19 cellular contexts compared by ENCODE assay signal in genomic region chr10:126895214-126895781, GRCh38. TPM values are rescaled to one million over a fixed set of nuclear protein-coding genes. Genes with fewer than 3 reads are reported as not detected.
DNase-seq lines count a peak whose midpoint lies in the region; ATAC-seq and TF ChIP-seq lines count a peak whose summit lies in the region.
"Had no signal": no experiment of that assay in that cellular context is flagged by ENCODE, and none has a peak within 500 bp of the region (broad histone marks: within the 10 kb centered on the region; RNA-seq: fewer than 3 reads in every experiment).

No MANE protein-coding gene starts in this region.

- no peak overlapping the region for H3K4me3 Mint-ChIP-seq in natural killer cell treated with Interleukin-12 subunit alpha and Interleukin-12 subunit beta and Interleukin-15 and Interleukin-18, amount 100 ng/mL, for 72 hours
- H3K4me3 Mint-ChIP-seq in natural killer cell = no peak overlapping the region
- no peak overlapping the region for H3K4me3 Mint-ChIP-seq in stimulated activated naive CD8-positive, alpha-beta T cell treated with anti-CD3 and anti-CD28 coated beads, Interleukin-15, amount 100 ng/mL, for 72 hours
- H3K4me3 Mint-ChIP-seq: CD8-positive, alpha-beta T cell had no signal

- H3K36me3 ChIP-seq in neuronal stem cell (replicated peaks in 1 of 2; ENCODE audit: control insufficient read depth in 2 of 2, insufficient read depth in 2 of 2, low read length in 2 of 2) = peaks cover under 1 to 3% of the 10 kb centered on the region in 2 donors
- H3K36me3 ChIP-seq: BLaER1, SJCRH30 had no signal

- intact Hi-C loops in natural killer cell (cut with micrococcal nuclease) = no loop called here

- peak; percentile 28 for DNase-seq in natural killer cell treated with Interleukin-12 subunit alpha and Interleukin-12 subunit beta and Interleukin-15 and Interleukin-18, amount 100 ng/mL, for 72 hours (ENCODE audit: low spot score)
- no peak for DNase-seq in natural killer cell
- DNase-seq in RPMI8226 = peak; percentile 86
- peak; percentile 60 for DNase-seq in mesenteric fat pad (ENCODE audit: low spot score)
- no peak for DNase-seq in stimulated activated naive CD8-positive, alpha-beta T cell treated with anti-CD3 and anti-CD28 coated beads, Interleukin-15, amount 100 ng/mL, for 72 hours
- DNase-seq in hippocampal formation (lab: John Stamatoyannopoulos, UW) = no peak
- DNase-seq in SKM-1 (lab: John Stamatoyannopoulos, UW; ENCODE audit: unreplicated experiment) = no peak
- DNase-seq in neuronal stem cell (ENCODE audit: low spot score) = no peak
- DNase-seq: CD8-positive, alpha-beta T cell; EL; H7; MV-4-11; NCI-H1417 treated with DMSO at 0.1 percent for 48 hours; NCI-H2081 treated with DMSO at 0.1 percent for 48 hours; NCI-H524; OCI-M1; SJCRH30 had no signal

- peaks cover 6% of the 10 kb centered on the region for H3K36me3 Mint-ChIP-seq in natural killer cell treated with Interleukin-12 subunit alpha and Interleukin-12 subunit beta and Interleukin-15 and Interleukin-18, amount 100 ng/mL, for 72 hours
- H3K36me3 Mint-ChIP-seq in natural killer cell = no peaks in the 10 kb centered on the region
- H3K36me3 Mint-ChIP-seq: CD8-positive, alpha-beta T cell had no signal

- H3K4me1 Mint-ChIP-seq in natural killer cell treated with Interleukin-12 subunit alpha and Interleukin-12 subunit beta and Interleukin-15 and Interleukin-18, amount 100 ng/mL, for 72 hours (ENCODE audit: low read depth in 2 of 2) = no peaks in the 10 kb centered on the region
- no peaks in the 10 kb centered on the region for H3K4me1 Mint-ChIP-seq in natural killer cell
- H3K4me1 Mint-ChIP-seq in stimulated activated naive CD8-positive, alpha-beta T cell treated with anti-CD3 and anti-CD28 coated beads, Interleukin-15, amount 100 ng/mL, for 72 hours = no peaks in the 10 kb centered on the region

- no peak overlapping the region for H2AFZ ChIP-seq in neuronal stem cell (ENCODE audit: low read length)

- H3K9me3 Mint-ChIP-seq in natural killer cell treated with Interleukin-12 subunit alpha and Interleukin-12 subunit beta and Interleukin-15 and Interleukin-18, amount 100 ng/mL, for 72 hours = peaks cover 3% of the 10 kb centered on the region
- H3K9me3 Mint-ChIP-seq in natural killer cell = peaks cover 0 to 7% of the 10 kb centered on the region in 2 donors
- H3K9me3 Mint-ChIP-seq in stimulated activated naive CD8-positive, alpha-beta T cell treated with anti-CD3 and anti-CD28 coated beads, Interleukin-15, amount 100 ng/mL, for 72 hours = peaks cover 13 to 41% of the 10 kb centered on the region in 2 donors

- H3K27me3 ChIP-seq in neuronal stem cell (ENCODE audit: control insufficient read depth in 3 of 3, insufficient read depth in 3 of 3, low read depth in 1 of 3, low read length in 3 of 3) = no peaks in the 10 kb centered on the region
- H3K27me3 ChIP-seq: BLaER1, SJCRH30 had no signal

- WGBS in neuronal stem cell (ENCODE audit: extremely low coverage in 2 of 2, insufficient read length in 2 of 2, insufficient replicate concordance in 1 of 2), 2 donors = no CpG with 5 or more reads among the region's 9 CpGs

- TF ChIP-seq CTCF in natural killer cell (IDR thresholded peaks at IDR 0.05) = no peak

- no peaks in the 10 kb centered on the region for H3K4me1 ChIP-seq in neuronal stem cell (ENCODE audit: control insufficient read depth in 2 of 2, insufficient read depth in 1 of 2, low read depth in 1 of 2, low read length in 2 of 2)
- H3K4me1 ChIP-seq: BLaER1, SJCRH30 had no signal

- no peak overlapping the region for H2BK12ac ChIP-seq in neuronal stem cell (ENCODE audit: low read length)

- ATAC-seq in natural killer cell treated with Interleukin-12 subunit alpha and Interleukin-12 subunit beta and Interleukin-15 and Interleukin-18, amount 100 ng/mL, for 72 hours = no peak
- no peak for ATAC-seq in natural killer cell
- ATAC-seq in stimulated activated naive CD8-positive, alpha-beta T cell treated with anti-CD3 and anti-CD28 coated beads, Interleukin-15, amount 100 ng/mL, for 72 hours = no peak
- ATAC-seq: CD8-positive, alpha-beta T cell had no signal

- no peak overlapping the region for H3K14ac ChIP-seq in neuronal stem cell (ENCODE audit: low read length)

- no peak overlapping the region for H2BK15ac ChIP-seq in neuronal stem cell (ENCODE audit: low read length)

- no peak overlapping the region for H3K27ac Mint-ChIP-seq in natural killer cell treated with Interleukin-12 subunit alpha and Interleukin-12 subunit beta and Interleukin-15 and Interleukin-18, amount 100 ng/mL, for 72 hours
- H3K27ac Mint-ChIP-seq in natural killer cell = no peak overlapping the region
- no peak overlapping the region for H3K27ac Mint-ChIP-seq in stimulated activated naive CD8-positive, alpha-beta T cell treated with anti-CD3 and anti-CD28 coated beads, Interleukin-15, amount 100 ng/mL, for 72 hours
- H3K27ac Mint-ChIP-seq: CD8-positive, alpha-beta T cell had no signal

- H4K8ac ChIP-seq in neuronal stem cell (ENCODE audit: low read depth, low read length) = no peak overlapping the region

- no peaks in the 10 kb centered on the region for H3K27me3 Mint-ChIP-seq in natural killer cell treated with Interleukin-12 subunit alpha and Interleukin-12 subunit beta and Interleukin-15 and Interleukin-18, amount 100 ng/mL, for 72 hours
- H3K27me3 Mint-ChIP-seq in natural killer cell (ENCODE audit: low read depth in 2 of 2) = peaks cover 0 to 3% of the 10 kb centered on the region in 2 donors
- H3K27me3 Mint-ChIP-seq in stimulated activated naive CD8-positive, alpha-beta T cell treated with anti-CD3 and anti-CD28 coated beads, Interleukin-15, amount 100 ng/mL, for 72 hours = no peaks in the 10 kb centered on the region

- no peak overlapping the region for H3K4ac ChIP-seq in neuronal stem cell (ENCODE audit: low read length)

- no peak overlapping the region for H2AK5ac ChIP-seq in neuronal stem cell (ENCODE audit: low read depth, low read length)

- no peak overlapping the region for H2BK120ac ChIP-seq in neuronal stem cell (ENCODE audit: low read depth, low read length)

- H3K9ac ChIP-seq in neuronal stem cell (ENCODE audit: low read depth, low read length, poor library complexity) = no peak overlapping the region
- H3K9ac ChIP-seq: BLaER1 had no signal

- no peak overlapping the region for H3K27ac ChIP-seq in neuronal stem cell (replicated peaks; ENCODE audit: low read length)
- H3K27ac ChIP-seq: BLaER1, RWPE1, SJCRH30 had no signal

- peaks cover 12 to 14% of the 10 kb centered on the region in 2 donors for H3K9me3 ChIP-seq in neuronal stem cell (replicated peaks in 1 of 2; ENCODE audit: control insufficient read depth in 2 of 2, insufficient read depth in 1 of 2, low read depth in 1 of 2, low read length in 2 of 2)

- no peak overlapping the region for H3K4me2 ChIP-seq in neuronal stem cell (ENCODE audit: insufficient read depth, low read length, poor library complexity, severe bottlenecking)
- H3K4me2 ChIP-seq: BLaER1 had no signal

- H2BK5ac ChIP-seq in neuronal stem cell (ENCODE audit: low read length) = no peak overlapping the region

- H3K79me1 ChIP-seq in neuronal stem cell (ENCODE audit: low read depth, low read length) = no peaks in the 10 kb centered on the region

- H3K18ac ChIP-seq in neuronal stem cell (ENCODE audit: low read length) = no peak overlapping the region

- no peak overlapping the region for H4K91ac ChIP-seq in neuronal stem cell (ENCODE audit: low read depth, low read length, poor library complexity)

- H3K23ac ChIP-seq in neuronal stem cell (ENCODE audit: low read depth, low read length, poor library complexity) = no peak overlapping the region

- no peak overlapping the region for H3K4me3 ChIP-seq in neuronal stem cell (ENCODE audit: low read length in 2 of 2)
- H3K4me3 ChIP-seq: BLaER1, SJCRH30 had no signal

RNA-seq across cellular contexts. Expression of gene DOCK1, which starts 9.9 kb away (rescaled TPM):
- 1 to 10 TPM in 1 of 2 donors, under 1 TPM in 1; 0.28 to 1.3 TPM for total RNA-seq in natural killer cell treated with Interleukin-12 subunit alpha and Interleukin-12 subunit beta and Interleukin-15 and Interleukin-18, amount 100 ng/mL, for 72 hours
- total RNA-seq in natural killer cell (under 1 TPM; 0.07 to 0.12 (median 0.08) TPM), mesenteric fat pad (46.0 TPM)
- polyA plus RNA-seq in neuronal stem cell (2013, experiment 1 of 2) = 21.3 TPM
- 21.3 TPM for polyA plus RNA-seq in neuronal stem cell (2013, experiment 2 of 2)
- total RNA-seq: CD8-positive, alpha-beta T cell had no signal

Comparison
In these comparisons a context has a peak if more than half of its experiments do, and no peak if none do; other contexts are left out.
1. DNase-seq: peak in natural killer cell treated with Interleukin-12 subunit alpha and Interleukin-12 subunit beta and Interleukin-15 and Interleukin-18, amount 100 ng/mL, for 72 hours (single experiment), RPMI8226 (single experiment) and mesenteric fat pad (single experiment); none in natural killer cell (single experiment), stimulated activated naive CD8-positive, alpha-beta T cell treated with anti-CD3 and anti-CD28 coated beads, Interleukin-15, amount 100 ng/mL, for 72 hours (0 of 2), hippocampal formation (0 of 2), SKM-1 (single experiment) and neuronal stem cell (single experiment).
2. RNA of gene DOCK1, which starts 9.9 kb away (total RNA-seq): 46.0 TPM in mesenteric fat pad (single experiment); 0.28 to 1.3 TPM in natural killer cell treated with Interleukin-12 subunit alpha and Interleukin-12 subunit beta and Interleukin-15 and Interleukin-18, amount 100 ng/mL, for 72 hours and 0.07 to 0.12 TPM in natural killer cell; every median in the first group is over 10 times any median in the second.